ENCODE assay signal across 33 cellular contexts in genomic region chr12:87685696-87686095, GRCh38.
"Had no signal": no experiment of that assay in that cellular context is flagged by ENCODE, and none has a peak within 500 bp of the region (broad histone marks: within the 10 kb centered on the region; RNA-seq: fewer than 3 reads in every experiment).

No MANE protein-coding gene starts in this region.

- H3K4me3 ChIP-seq: adrenal gland, body of pancreas, breast epithelium had no signal

- H3K36me3 ChIP-seq: adrenal gland, brain microvascular endothelial cell, breast epithelium had no signal

- FAIRE-seq: astrocyte, TTC549 had no signal

- ATAC-seq: activated CD8-positive, alpha-beta T cell treated with anti-CD3 and anti-CD28 coated beads for 36 hours; activated naive CD4-positive, alpha-beta T cell treated with anti-CD3 and anti-CD28 coated beads, Interleukin-2, amount 50 U/mL, for 72 hours; activated T-cell treated with anti-CD3 and anti-CD28 coated beads, Interleukin-2, amount 50 U/mL, for 4 hours; activated T-cell treated with anti-CD3 and anti-CD28 coated beads, Interleukin-2, amount 50 U/mL, for 72 hours; activated T-helper 17 cell treated with anti-CD3 and anti-CD28 coated beads, Interleukin-2, amount 50 U/mL, for 72 hours; body of pancreas had no signal

- DNase-seq: activated B cell treated with CpG ODN at 0.5 μM for 24 hours; activated CD4-positive, alpha-beta memory T cell treated with anti-CD3 and anti-CD28 coated beads for 36 hours; activated CD4-positive, alpha-beta T cell treated with anti-CD3 and anti-CD28 coated beads for 4 hours; activated CD4-positive, alpha-beta T cell treated with anti-CD3 and anti-CD28 coated beads, Interleukin-2, amount 10 ng/mL, durations not matched to agents 24 days and 14 days; activated CD4-positive, alpha-beta T cell treated with anti-CD3 and anti-CD28 coated beads, Interleukin-2, amount 50 U/mL, for 1 hour; activated CD4-positive, alpha-beta T cell treated with anti-CD3 and anti-CD28 coated beads, Interleukin-2, amount 50 U/mL, for 4 hours; activated CD4-positive, CD25-positive, alpha-beta regulatory T cell treated with anti-CD3 and anti-CD28 coated beads, Interleukin-2, amount 50 U/mL, for 72 hours; activated CD8-positive, alpha-beta memory T cell treated with anti-CD3 and anti-CD28 coated beads, Interleukin-2, amount 50 U/mL, for 4 hours; activated CD8-positive, alpha-beta T cell treated with anti-CD3 and anti-CD28 coated beads for 36 hours; activated effector memory CD4-positive, alpha-beta T cell treated with anti-CD3 and anti-CD28 coated beads, Interleukin-2, amount 50 U/mL, for 16 hours; activated gamma-delta T cell treated with Interleukin-2 at 50 U/mL for 16 hours; activated naive CD4-positive, alpha-beta T cell; activated naive CD4-positive, alpha-beta T cell treated with anti-CD3 and anti-CD28 coated beads for 36 hours; activated naive CD4-positive, alpha-beta T cell treated with anti-CD3 and anti-CD28 coated beads, Interleukin-2, amount 50 U/mL, for 16 hours; activated naive CD8-positive, alpha-beta T cell treated with anti-CD3 and anti-CD28 coated beads for 36 hours; activated T-cell treated with anti-CD3 and anti-CD28 coated beads for 4 hours; activated T-cell treated with anti-CD3 and anti-CD28 coated beads, Interleukin-2, amount 50 U/mL, for 1 hour; activated T-cell treated with anti-CD3 and anti-CD28 coated beads, Interleukin-2, amount 50 U/mL, for 4 hours; activated T-cell treated with anti-CD3 and anti-CD28 coated beads, Interleukin-2, amount 50 U/mL, for 72 hours; adrenal gland; amniotic stem cell; aorta; body of pancreas; brain microvascular endothelial cell; central memory CD4-positive, alpha-beta T cell; T-helper 2 cell; T-helper 9 cell had no signal

- H3K9me3 ChIP-seq: adrenal gland, body of pancreas, breast epithelium had no signal

- H3K27me3 ChIP-seq: adrenal gland, body of pancreas, brain microvascular endothelial cell, breast epithelium had no signal

- H3K4me1 ChIP-seq: body of pancreas, breast epithelium had no signal

- H3K27ac ChIP-seq: adrenal gland, body of pancreas, brain microvascular endothelial cell, breast epithelium, VCaP had no signal
